In genomic region chr7:44186736-44187135, GRCh38 we compare ENCODE assay signal across 1 cellular context.
TF ChIP-seq lines count a peak whose summit lies in the region.

No MANE protein-coding gene starts in this region.

TF ChIP-seq in H1, 55 proteins besides CTCF, POLR2A, EP300 and RAD21:
- TF ChIP-seq EGR1 (IDR thresholded peaks at IDR 0.05; ENCODE audit: borderline replicate concordance, low read depth, low read length) (no peak), SIRT6 (IDR thresholded peaks at IDR 0.05; ENCODE audit: low read length) (no peak), SRF (IDR thresholded peaks at IDR 0.05; ENCODE audit: low read depth, low read length) (no peak), BACH1 (IDR thresholded peaks at IDR 0.05; ENCODE audit: low read length) (no peak)
